Comparison of ENCODE assay signal across 8 cellular contexts in the genomic region with DNA sequence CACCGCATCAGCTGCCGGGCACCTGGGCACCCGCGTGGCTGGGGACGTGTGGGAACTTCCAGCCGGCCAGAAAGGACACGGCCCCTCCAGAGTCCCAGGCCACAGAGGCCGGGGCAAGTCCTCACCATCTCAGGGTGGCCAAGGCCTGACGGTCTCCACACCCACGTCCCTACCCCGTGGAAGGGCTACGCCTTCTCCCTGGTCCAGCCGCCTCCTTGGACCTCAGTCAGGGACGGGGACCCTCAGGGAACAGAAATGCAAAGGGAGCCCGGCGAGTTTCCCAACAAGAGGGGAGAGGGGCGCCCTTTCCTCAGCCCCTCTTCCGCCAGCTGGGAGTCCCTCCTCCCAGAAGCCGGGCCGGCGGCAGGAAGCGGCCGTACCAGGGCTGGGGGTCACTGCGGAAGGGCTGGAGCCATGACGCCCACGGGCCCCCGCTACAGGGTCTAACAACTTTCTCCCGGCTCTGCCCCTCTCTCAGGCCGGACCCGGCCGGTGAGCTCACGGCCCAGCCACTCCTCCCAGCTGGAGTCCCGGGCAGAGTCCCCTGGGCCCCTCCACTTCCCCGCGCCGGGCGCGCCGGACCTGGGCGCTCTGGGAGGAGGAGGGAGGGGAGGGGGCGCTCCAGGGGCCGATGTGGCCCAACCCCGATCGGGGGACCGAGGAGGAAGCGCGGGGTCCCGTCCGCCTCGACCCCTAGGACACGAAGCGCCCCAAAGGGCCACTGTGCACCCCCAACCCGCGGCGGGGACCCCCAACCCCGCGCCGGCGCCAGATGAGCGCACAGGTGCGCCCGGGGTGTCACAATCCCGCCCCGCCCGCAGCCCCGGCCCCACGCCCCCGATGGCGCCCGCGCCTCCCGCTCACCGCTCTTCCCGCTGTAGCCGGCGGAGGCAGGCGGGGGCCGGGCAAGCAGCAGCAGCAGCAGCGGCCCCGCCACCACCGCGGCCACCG. TPM values are rescaled to one million over a fixed set of nuclear protein-coding genes. Genes with fewer than 3 reads are reported as not detected.
DNase-seq lines count a peak whose midpoint lies in the region; ATAC-seq and TF ChIP-seq lines count a peak whose summit lies in the region.

No MANE protein-coding gene starts in this region.

- H3K9me3 ChIP-seq in CD4-positive, CD25-positive, alpha-beta regulatory T cell (ENCODE audit: control insufficient read depth in 2 of 2, low read length in 2 of 2) = no peaks in the 10 kb centered on the region
- H3K9me3 ChIP-seq in KOPT-K1 (ENCODE audit: insufficient read depth, low read length, poor library complexity, severe bottlenecking) = no peaks in the 10 kb centered on the region

- H3K27me3 Mint-ChIP-seq in CD4-positive, CD25-positive, alpha-beta regulatory T cell = no peaks in the 10 kb centered on the region
- H3K27me3 Mint-ChIP-seq in stimulated activated naive CD8-positive, alpha-beta T cell treated with anti-CD3 and anti-CD28 coated beads, Interleukin-15, amount 100 ng/mL, for 72 hours = no peaks in the 10 kb centered on the region

- no peaks in the 10 kb centered on the region for H3K9me3 Mint-ChIP-seq in CD4-positive, CD25-positive, alpha-beta regulatory T cell
- H3K9me3 Mint-ChIP-seq in stimulated activated naive CD8-positive, alpha-beta T cell treated with anti-CD3 and anti-CD28 coated beads, Interleukin-15, amount 100 ng/mL, for 72 hours = no peaks in the 10 kb centered on the region

- no peak for TF ChIP-seq CTCF in kidney epithelial cell (IDR thresholded peaks at IDR 0.05; ENCODE audit: insufficient read depth, low read length, poor library complexity, severe bottlenecking)

- peak overlapping the region; percentile 60 for H3K27ac ChIP-seq in CD4-positive, CD25-positive, alpha-beta regulatory T cell (ENCODE audit: insufficient read depth, low read length, poor library complexity, severe bottlenecking)
- peak overlapping the region; percentile 57 for H3K27ac ChIP-seq in KOPT-K1 (ENCODE audit: low read depth, low read length, poor library complexity, severe bottlenecking)

- H3K27me3 ChIP-seq in CD4-positive, CD25-positive, alpha-beta regulatory T cell (ENCODE audit: control insufficient read depth, insufficient read depth, low read length) = no peaks in the 10 kb centered on the region
- H3K27me3 ChIP-seq in kidney epithelial cell (ENCODE audit: control insufficient read depth, insufficient read depth, low read length) = no peaks in the 10 kb centered on the region

- peaks cover 5 to 28% (median 5%) of the 10 kb centered on the region in 4 donors for H3K4me1 Mint-ChIP-seq in CD4-positive, CD25-positive, alpha-beta regulatory T cell
- H3K4me1 Mint-ChIP-seq in stimulated activated naive CD8-positive, alpha-beta T cell treated with anti-CD3 and anti-CD28 coated beads, Interleukin-15, amount 100 ng/mL, for 72 hours = peaks cover 33% of the 10 kb centered on the region

- peak in 1 of 3 donors; percentile 31 for DNase-seq in CD4-positive, CD25-positive, alpha-beta regulatory T cell
- DNase-seq in astrocyte of the hippocampus (ENCODE audit: low read depth, low spot score) (peak; percentile 55), kidney epithelial cell (ENCODE audit: low read depth) (no peak), cortex of kidney (lab: John Stamatoyannopoulos, UW) (no peak)
- peak in 1 of 2 donors; percentile 16 for DNase-seq in stimulated activated naive CD8-positive, alpha-beta T cell treated with anti-CD3 and anti-CD28 coated beads, Interleukin-15, amount 100 ng/mL, for 72 hours
- no peak for DNase-seq in stimulated activated CD4-positive, alpha-beta T cell treated with anti-CD3 and anti-CD28 coated beads, Interleukin-12 subunit alpha, Interleukin-12 subunit beta, amount 100 ng/mL, for 4 hours

- no peak overlapping the region for H3K4me3 ChIP-seq in CD4-positive, CD25-positive, alpha-beta regulatory T cell (ENCODE audit: low read depth, low read length)
- H3K4me3 ChIP-seq in kidney epithelial cell (ENCODE audit: low read depth, low read length) = peak overlapping the region; percentile 86

- peak overlapping the region in 1 of 3 donors; percentile 77 for H3K27ac Mint-ChIP-seq in CD4-positive, CD25-positive, alpha-beta regulatory T cell
- H3K27ac Mint-ChIP-seq in stimulated activated naive CD8-positive, alpha-beta T cell treated with anti-CD3 and anti-CD28 coated beads, Interleukin-15, amount 100 ng/mL, for 72 hours = peak overlapping the region in 1 of 2 donors; percentile 33

- H3K4me3 Mint-ChIP-seq in CD4-positive, CD25-positive, alpha-beta regulatory T cell = peak overlapping the region; percentile 75 to 92 (median 82)
- H3K4me3 Mint-ChIP-seq in stimulated activated naive CD8-positive, alpha-beta T cell treated with anti-CD3 and anti-CD28 coated beads, Interleukin-15, amount 100 ng/mL, for 72 hours = peak overlapping the region; percentile 79 to 80

- H3K4me1 ChIP-seq in CD4-positive, CD25-positive, alpha-beta regulatory T cell (ENCODE audit: control insufficient read depth, insufficient read depth, low read length, poor library complexity, severe bottlenecking) = peaks cover 38% of the 10 kb centered on the region

- H3K36me3 Mint-ChIP-seq in CD4-positive, CD25-positive, alpha-beta regulatory T cell = no peaks in the 10 kb centered on the region

- H3K36me3 ChIP-seq in CD4-positive, CD25-positive, alpha-beta regulatory T cell (ENCODE audit: control insufficient read depth, insufficient read depth, low read length) = peaks cover 5% of the 10 kb centered on the region
- H3K36me3 ChIP-seq in KOPT-K1 (ENCODE audit: insufficient read depth, low read length) (peaks cover 13% of the 10 kb centered on the region; the same call in 1 of the 2 replicates), kidney epithelial cell (ENCODE audit: control insufficient read depth, insufficient read depth, low read length) (no peaks in the 10 kb centered on the region)

- peak; percentile 3 to 23 for ATAC-seq in CD4-positive, CD25-positive, alpha-beta regulatory T cell (ENCODE audit: low read depth in 2 of 2)
- ATAC-seq in GM19455 (IDR thresholded peaks at IDR 0.05; ENCODE audit: unreplicated experiment) = peak; percentile 37
- peak; percentile 49 for ATAC-seq in stimulated activated naive CD8-positive, alpha-beta T cell treated with anti-CD3 and anti-CD28 coated beads, Interleukin-15, amount 100 ng/mL, for 72 hours

RNA-seq across cellular contexts. Expression of gene PGAP6, which starts 0.7 kb away (rescaled TPM):
- 71.4 TPM for total RNA-seq in CD4-positive, CD25-positive, alpha-beta regulatory T cell
- polyA plus RNA-seq in CD4-positive, CD25-positive, alpha-beta regulatory T cell = 10 to 100 TPM in 3 of 4 donors, 1 to 10 TPM in 1; 7.8 to 45.3 (median 32.2) TPM
- total RNA-seq in kidney epithelial cell = 114 and 160 TPM in 2 replicates

RNA-seq across cellular contexts. Expression of gene MRPL28, which starts 10.8 kb away (rescaled TPM):
- total RNA-seq in CD4-positive, CD25-positive, alpha-beta regulatory T cell = 37.8 TPM
- 100 to 1,000 TPM in 1 of 4 donors, 10 to 100 TPM in 3; 63.0 to 109 (median 85.2) TPM for polyA plus RNA-seq in CD4-positive, CD25-positive, alpha-beta regulatory T cell
- 107 and 137 TPM in 2 replicates for total RNA-seq in kidney epithelial cell

RNA-seq across cellular contexts. Expression of gene NME4, which starts 15.9 kb away (rescaled TPM):
- total RNA-seq in CD4-positive, CD25-positive, alpha-beta regulatory T cell = 6.7 TPM
- 10 to 100 TPM; 16.2 to 29.8 (median 23.1) TPM for polyA plus RNA-seq in CD4-positive, CD25-positive, alpha-beta regulatory T cell
- total RNA-seq in kidney epithelial cell = 97.2 and 126 TPM in 2 replicates

RNA-seq across cellular contexts. Expression of gene DECR2, which starts 20.6 kb away (rescaled TPM):
- 4.8 TPM for total RNA-seq in CD4-positive, CD25-positive, alpha-beta regulatory T cell
- polyA plus RNA-seq in CD4-positive, CD25-positive, alpha-beta regulatory T cell = 1 to 10 TPM; 2.2 to 4.5 (median 2.7) TPM
- total RNA-seq in kidney epithelial cell = 15.1 and 27.0 TPM in 2 replicates

RNA-seq across cellular contexts. Expression of gene AXIN1, which starts 28.6 kb away (rescaled TPM):
- total RNA-seq in CD4-positive, CD25-positive, alpha-beta regulatory T cell = 45.2 TPM
- 1 to 10 TPM; 1.1 to 2.9 (median 1.4) TPM for polyA plus RNA-seq in CD4-positive, CD25-positive, alpha-beta regulatory T cell
- 40.5 and 43.0 TPM in 2 replicates for total RNA-seq in kidney epithelial cell

Comparison
In these comparisons a context has a peak if more than half of its experiments do, and no peak if none do; other contexts are left out.
1. RNA of gene NME4, which starts 15.9 kb away (total RNA-seq): 97.2 to 126 TPM in kidney epithelial cell; 6.7 TPM in CD4-positive, CD25-positive, alpha-beta regulatory T cell (single experiment); every median in the first group is over 10 times any median in the second.
2. Peak in every context shown above with its lines, with median percentiles within 50 percentile points of each other: ATAC-seq.